15 cellular contexts compared by ENCODE assay signal in the genomic region with DNA sequence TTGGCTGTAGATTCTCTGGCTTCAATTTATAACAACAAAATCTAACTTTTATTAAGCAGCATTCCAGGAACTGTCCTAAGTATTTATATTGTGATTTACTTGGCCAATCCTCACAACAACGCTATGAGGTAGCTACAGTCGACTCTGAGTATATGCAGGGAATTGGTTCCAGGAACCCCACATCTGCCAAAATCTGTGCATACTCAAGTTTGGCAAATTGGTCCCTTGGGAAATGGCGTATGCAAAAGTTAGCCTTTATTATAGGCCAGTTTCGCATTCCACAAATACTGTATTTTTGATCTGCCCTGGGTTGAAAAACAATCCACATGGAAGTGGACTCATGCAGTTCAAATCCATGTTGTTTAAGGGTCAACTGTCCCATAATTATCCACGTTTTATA. TPM values are rescaled to one million over a fixed set of nuclear protein-coding genes. Genes with fewer than 3 reads are reported as not detected.
DNase-seq lines count a peak whose midpoint lies in the region; ATAC-seq and TF ChIP-seq lines count a peak whose summit lies in the region.
"Had no signal": no experiment of that assay in that cellular context is flagged by ENCODE, and none has a peak within 500 bp of the region (broad histone marks: within the 10 kb centered on the region; RNA-seq: fewer than 3 reads in every experiment).

No MANE protein-coding gene starts in this region.

- H3K36me3 ChIP-seq in SJCRH30 (no peaks in the 10 kb centered on the region), aorta (ENCODE audit: control insufficient read depth in 1 of 2, insufficient read depth in 2 of 2, low read length in 1 of 2) (no peaks in the 10 kb centered on the region)
- H3K36me3 ChIP-seq: HAP-1 had no signal

- intact Hi-C loops in aorta (cut with DNase I), result no loop called here

- no peaks in the 10 kb centered on the region for H3K27me3 ChIP-seq in SJCRH30
- no peaks in the 10 kb centered on the region for H3K27me3 ChIP-seq in aorta (ENCODE audit: control insufficient read depth in 1 of 2, insufficient read depth in 2 of 2, low read length in 1 of 2)

- 2 to 6% methylated on average over 5 of the region's 5 CpGs for WGBS in aorta, 2 donors

- DNase-seq in AG10803 (ENCODE audit: low read depth) (peak; percentile 88), SJCRH30 (peak; percentile 7 to 10), fibroblast of mammary gland (ENCODE audit: low read depth) (peak; percentile 83), left kidney (ENCODE audit: low read depth, low spot score) (peak; percentile 58), aorta (no peak), G401 (ENCODE audit: low spot score) (no peak)
- DNase-seq: CD8-positive, alpha-beta T cell; IMR-90; MV-4-11; NCI-H1417 treated with DMSO at 0.1 percent for 48 hours; NCI-H2029 treated with DMSO at 0.1 percent for 48 hours; NCI-H524 treated with DMSO at 0.1 percent for 48 hours had no signal

- in situ Hi-C loops in G401 (cut with HindIII; ENCODE audit: low sequenced_read_pairs), result no loop called here

- H3K4me1 ChIP-seq in SJCRH30 (no peaks in the 10 kb centered on the region), aorta (ENCODE audit: control insufficient read depth in 1 of 2, insufficient read depth in 2 of 2, low read length in 2 of 2) (peaks cover 0 to 3% of the 10 kb centered on the region in 2 donors)
- H3K4me1 ChIP-seq: HAP-1 had no signal

- ATAC-seq in aorta (ENCODE audit: low FRiP score) (no peak), HG02870 (IDR thresholded peaks at IDR 0.05; ENCODE audit: unreplicated experiment) (no peak), GM18868 (IDR thresholded peaks at IDR 0.05; ENCODE audit: unreplicated experiment) (no peak)
- ATAC-seq: CD8-positive, alpha-beta T cell had no signal

- H3K27ac ChIP-seq in SJCRH30 (no peak overlapping the region), aorta (ENCODE audit: low read depth in 1 of 2, low read length in 2 of 2) (no peak overlapping the region)

- no peak for TF ChIP-seq CTCF in AG10803 (conservative IDR thresholded peaks at IDR 0.05; ENCODE audit: low read length)
- no peak for TF ChIP-seq CTCF in fibroblast of mammary gland (conservative IDR thresholded peaks at IDR 0.05; ENCODE audit: control insufficient read depth, insufficient read depth, low read depth, low read length)

- H3K9me3 ChIP-seq in SJCRH30 (replicated peaks), result no peaks in the 10 kb centered on the region
- no peaks in the 10 kb centered on the region for H3K9me3 ChIP-seq in aorta (ENCODE audit: control insufficient read depth, low read length)
- H3K9me3 ChIP-seq: HAP-1 had no signal

- H3K4me3 ChIP-seq in AG10803 (ENCODE audit: low read length), result no peak overlapping the region
- H3K4me3 ChIP-seq in SJCRH30, result no peak overlapping the region
- H3K4me3 ChIP-seq in fibroblast of mammary gland (ENCODE audit: control insufficient read depth, low read depth, low read length), result no peak overlapping the region
- no peak overlapping the region for H3K4me3 ChIP-seq in aorta (ENCODE audit: low read length in 2 of 2)
- H3K4me3 ChIP-seq: HAP-1 had no signal

RNA-seq across cellular contexts. Expression of a gene that starts 53.9 kb away (rescaled TPM):
- 13.7 and 13.9 TPM in 2 replicates for total RNA-seq in SJCRH30 (2014; rRNA removed; shearing (Covaris generic))
- total RNA-seq in aorta, result 10 to 100 TPM; 11.3 to 20.7 TPM
- 1 to 10 TPM; 2.4 to 4.1 TPM for polyA plus RNA-seq in aorta
- total RNA-seq in G401 (2014; rRNA removed; shearing (Covaris generic)), result 5.6 and 6.6 TPM in 2 replicates

Comparison
In these comparisons a context has a peak if more than half of its experiments do, and no peak if none do; other contexts are left out.
1. DNase-seq: peak in AG10803 (single experiment), SJCRH30 (2 of 2), fibroblast of mammary gland (single experiment) and left kidney (single experiment); none in aorta (0 of 2) and G401 (single experiment).